30 cellular contexts compared by ENCODE assay signal in genomic region chr3:188102861-188103547, GRCh38.
"Had no signal": no experiment of that assay in that cellular context is flagged by ENCODE, and none has a peak within 500 bp of the region (broad histone marks: within the 10 kb centered on the region; RNA-seq: fewer than 3 reads in every experiment).

No MANE protein-coding gene starts in this region.

- H3K36me3 Mint-ChIP-seq: activated naive CD8-positive, alpha-beta T cell; brain had no signal

- H3K27me3 ChIP-seq: ascending aorta, esophagus muscularis mucosa, gastroesophageal sphincter had no signal

- H3K4me1 ChIP-seq: ascending aorta, esophagus muscularis mucosa, gastroesophageal sphincter had no signal

- H3K27me3 Mint-ChIP-seq: activated B cell treated with CpG ODN at 0.5 μM for 24 hours; activated CD8-positive, alpha-beta T cell treated with anti-CD3 and anti-CD28 coated beads for 36 hours; activated naive CD8-positive, alpha-beta T cell; activated T-helper 17 cell treated with anti-CD3 and anti-CD28 coated beads, Interleukin-2, amount 50 U/mL, for 72 hours; central memory CD8-positive, alpha-beta T cell had no signal

- H3K27ac Mint-ChIP-seq: activated B cell treated with CpG ODN at 0.5 μM for 24 hours; activated CD8-positive, alpha-beta T cell treated with anti-CD3 and anti-CD28 coated beads for 36 hours; activated naive CD8-positive, alpha-beta T cell; activated T-helper 17 cell treated with anti-CD3 and anti-CD28 coated beads, Interleukin-2, amount 50 U/mL, for 72 hours; brain; dendritic cell treated with granulocyte-macrophage colony-stimulating factor and Interleukin-4, amounts not matched to agents 40 ng/mL and 50 ng/mL, for 4 days; effector memory CD8-positive, alpha-beta T cell; T-helper 17 cell; T-helper 2 cell treated with Interferon-gamma antibody and Interleukin-4, amounts not matched to agents 5 μg/mL and 100 μg/mL, for 36 hours had no signal

- DNase-seq: activated B cell treated with CpG ODN at 0.5 μM for 24 hours; activated CD4-positive, alpha-beta T cell treated with anti-CD3 and anti-CD28 coated beads for 48 hours; activated CD4-positive, alpha-beta T cell treated with anti-CD3 and anti-CD28 coated beads, Interleukin-2, amount 50 U/mL, for 1 hour; activated CD4-positive, alpha-beta T cell treated with anti-CD3 and anti-CD28 coated beads, Interleukin-2, amount 50 U/mL, for 48 hours; activated CD8-positive, alpha-beta memory T cell treated with anti-CD3 and anti-CD28 coated beads for 24 hours; activated CD8-positive, alpha-beta T cell treated with anti-CD3 and anti-CD28 coated beads for 36 hours; activated effector memory CD4-positive, alpha-beta T cell treated with Interleukin-2 at 50 U/mL for 16 hours; activated gamma-delta T cell treated with Interleukin-2 at 50 U/mL for 16 hours; activated naive CD4-positive, alpha-beta T cell treated with anti-CD3 and anti-CD28 coated beads, Interleukin-2, amount 50 U/mL, for 16 hours; activated naive CD4-positive, alpha-beta T cell treated with Interleukin-2 at 50 U/mL for 16 hours; activated T-cell treated with anti-CD3 and anti-CD28 coated beads, Interleukin-2, amount 50 U/mL, for 4 hours; effector CD4-positive, alpha-beta T cell; effector memory CD8-positive, alpha-beta T cell; erythroblast; foreskin melanocyte; T-helper 1 cell; T-helper 17 cell; T1000; WERI-Rb-1 had no signal

- H3K4me3 ChIP-seq: ascending aorta, coronary artery, esophagus muscularis mucosa, gastroesophageal sphincter had no signal

- ATAC-seq: activated CD4-positive, CD25-positive, alpha-beta regulatory T cell treated with anti-CD3 and anti-CD28 coated beads, Interleukin-2, amount 50 U/mL, for 24 hours; activated CD8-positive, alpha-beta T cell treated with anti-CD3 and anti-CD28 coated beads for 36 hours; activated T-cell treated with anti-CD3 and anti-CD28 coated beads, Interleukin-2, amount 50 U/mL, for 4 hours; activated T-helper 17 cell treated with anti-CD3 and anti-CD28 coated beads, Interleukin-2, amount 50 U/mL, for 72 hours; effector memory CD8-positive, alpha-beta T cell; gastroesophageal sphincter; T-helper 17 cell had no signal

- H3K36me3 ChIP-seq: ascending aorta, esophagus muscularis mucosa, gastroesophageal sphincter, WERI-Rb-1 had no signal

- H3K27ac ChIP-seq: ascending aorta, coronary artery, esophagus muscularis mucosa, gastroesophageal sphincter, WERI-Rb-1 had no signal

- H3K4me1 Mint-ChIP-seq: activated T-helper 17 cell treated with anti-CD3 and anti-CD28 coated beads, Interleukin-2, amount 50 U/mL, for 72 hours; central memory CD8-positive, alpha-beta T cell; T-helper 17 cell had no signal

- H3K9me3 Mint-ChIP-seq: activated CD8-positive, alpha-beta T cell treated with anti-CD3 and anti-CD28 coated beads for 36 hours; activated T-cell treated with anti-CD3 and anti-CD28 coated beads, Interleukin-2, amount 50 U/mL, for 4 hours; effector memory CD8-positive, alpha-beta T cell had no signal

- H3K4me3 Mint-ChIP-seq: activated B cell treated with CpG ODN at 0.5 μM for 24 hours; activated CD8-positive, alpha-beta T cell treated with anti-CD3 and anti-CD28 coated beads for 36 hours; activated naive CD8-positive, alpha-beta T cell; activated T-cell treated with anti-CD3 and anti-CD28 coated beads, Interleukin-2, amount 50 U/mL, for 4 hours; activated T-helper 17 cell treated with anti-CD3 and anti-CD28 coated beads, Interleukin-2, amount 50 U/mL, for 72 hours; brain; central memory CD8-positive, alpha-beta T cell; dendritic cell treated with granulocyte-macrophage colony-stimulating factor and Interleukin-4, amounts not matched to agents 40 ng/mL and 50 ng/mL, for 4 days; effector memory CD8-positive, alpha-beta T cell; T-helper 17 cell; T-helper 2 cell treated with Interferon-gamma antibody and Interleukin-4, amounts not matched to agents 5 μg/mL and 100 μg/mL, for 36 hours had no signal
